ENCODE assay signal across 21 cellular contexts in genomic region chr13:101545521-101545920, GRCh38.
DNase-seq lines count a peak whose midpoint lies in the region; ATAC-seq and TF ChIP-seq lines count a peak whose summit lies in the region.
"Had no signal": no experiment of that assay in that cellular context is flagged by ENCODE, and none has a peak within 500 bp of the region (broad histone marks: within the 10 kb centered on the region; RNA-seq: fewer than 3 reads in every experiment).

No MANE protein-coding gene starts in this region.

- no peaks in the 10 kb centered on the region for H3K27me3 ChIP-seq in GM23248 (replicated peaks; ENCODE audit: insufficient read depth)
- H3K27me3 ChIP-seq in PC-9 (ENCODE audit: insufficient read depth, low read depth): no peaks in the 10 kb centered on the region
- no peaks in the 10 kb centered on the region for H3K27me3 ChIP-seq in brain microvascular endothelial cell (replicated peaks)
- H3K27me3 ChIP-seq in osteoblast (ENCODE audit: insufficient read depth, low read length): no peaks in the 10 kb centered on the region
- H3K27me3 ChIP-seq in spleen (replicated peaks in 1 of 7): no peaks in the 10 kb centered on the region
- H3K27me3 ChIP-seq: adrenal gland, BE2C, esophagus squamous epithelium, left lung had no signal

- TF ChIP-seq POLR2A in spleen (IDR thresholded peaks at IDR 0.05): no peak

- BruUV-seq in PC-9 (replicated peaks; lab: Mats Ljungman, UMichigan): no TSS peak

- 0 out of 2 replicates have a peak, but pooled peaks have one; percentile 26 for TF ChIP-seq CTCF in PC-9 (conservative IDR thresholded peaks at IDR 0.05)
- peak; percentile 59 for TF ChIP-seq CTCF in brain microvascular endothelial cell (IDR thresholded peaks at IDR 0.05; ENCODE audit: low read depth, low read length, missing control alignments)
- peak; percentile 35 for TF ChIP-seq CTCF in osteoblast (IDR thresholded peaks at IDR 0.05; ENCODE audit: extremely low read depth, low read depth, low read length)
- no peak for TF ChIP-seq CTCF in spleen (IDR thresholded peaks at IDR 0.05 in 8 of 11, conservative IDR thresholded peaks at IDR 0.05 in 3 of 11)

- H3K79me2 ChIP-seq in GM23248 (ENCODE audit: insufficient read depth) (peaks cover 95% of the 10 kb centered on the region), PC-9 (ENCODE audit: low read depth) (peaks cover 14% of the 10 kb centered on the region), osteoblast (ENCODE audit: insufficient read depth, low read length) (peaks cover 56% of the 10 kb centered on the region)

- H3K4me3 ChIP-seq in GM23248 (no peak overlapping the region), PC-9 (no peak overlapping the region), brain microvascular endothelial cell (ENCODE audit: low read depth, low read length) (no peak overlapping the region), osteoblast (ENCODE audit: insufficient read depth, low read length) (no peak overlapping the region), spleen (no peak overlapping the region)
- H3K4me3 ChIP-seq: adrenal gland, esophagus squamous epithelium, left lung had no signal

- H3K36me3 ChIP-seq in GM23248 (ENCODE audit: low read depth): no peaks in the 10 kb centered on the region
- H3K36me3 ChIP-seq in PC-9 (ENCODE audit: low read depth): no peaks in the 10 kb centered on the region
- no peaks in the 10 kb centered on the region for H3K36me3 ChIP-seq in brain microvascular endothelial cell (replicated peaks)
- H3K36me3 ChIP-seq in osteoblast (ENCODE audit: insufficient read depth, low read length): no peaks in the 10 kb centered on the region
- no peaks in the 10 kb centered on the region for H3K36me3 ChIP-seq in spleen
- H3K36me3 ChIP-seq: adrenal gland, BE2C, esophagus squamous epithelium, left lung had no signal

- H2AFZ ChIP-seq in GM23248 (no peak overlapping the region), PC-9 (no peak overlapping the region), osteoblast (ENCODE audit: low read length) (no peak overlapping the region)

- no peak overlapping the region for H3K27ac ChIP-seq in GM23248
- no peak overlapping the region for H3K27ac ChIP-seq in PC-9
- no peak overlapping the region for H3K27ac ChIP-seq in brain microvascular endothelial cell
- H3K27ac ChIP-seq in osteoblast (ENCODE audit: low read depth, low read length): no peak overlapping the region
- H3K27ac ChIP-seq in spleen: no peak overlapping the region
- H3K27ac ChIP-seq: adrenal gland, esophagus squamous epithelium, left lung had no signal

- H3F3A ChIP-seq in GM23248 (ENCODE audit: insufficient read depth) (peaks cover 8% of the 10 kb centered on the region; the same call in 1 of the 2 replicates), PC-9 (ENCODE audit: insufficient read depth, low read depth) (no peaks in the 10 kb centered on the region)

- CTCF ChIA-PET in PC-9 (lab: Charles Lee): interaction anchor here (0.7 kb wide), 1 partner anchor 129 kb away, joined by 3 read pairs; the partner anchor contains the start of gene NALCN

- DNase-seq in GM23248 (peak; percentile 46), PC-9 (no peak), brain microvascular endothelial cell (peak; percentile 32), osteoblast (ENCODE audit: insufficient read length, low spot score, missing footprints) (no peak), DMS53 (lab: John Stamatoyannopoulos, UW) (no peak), spleen (no peak), HuH-7.5 (ENCODE audit: low spot score) (no peak)
- DNase-seq: activated CD4-positive, alpha-beta memory T cell treated with anti-CD3 and anti-CD28 coated beads, Interleukin-2, amount 10 ng/mL, durations not matched to agents 7 days and 5 days; activated gamma-delta T cell; activated T-cell treated with anti-CD3 and anti-CD28 coated beads for 4 hours; adrenal gland; BE2C; effector memory CD4-positive, alpha-beta T cell; esophagus squamous epithelium; left lung; MM.1S; NCI-H146; NCI-H748 treated with DMSO at 0.1 percent for 48 hours; small intestine; stimulated activated CD4-positive, alpha-beta T cell treated with anti-CD3 and anti-CD28 coated beads, Interleukin-4, amount 100 ng/mL, for 24 hours had no signal

- H3K9me3 ChIP-seq in GM23248 (ENCODE audit: low read depth) (no peaks in the 10 kb centered on the region), PC-9 (ENCODE audit: insufficient read depth, low read depth) (0 out of 2 replicates have a peak, but pooled peaks cover 1% of the 10 kb centered on the region), osteoblast (ENCODE audit: low read depth, low read length) (no peaks in the 10 kb centered on the region), spleen (peaks cover 0 to 5% (median 0%) of the 10 kb centered on the region in 8 donors)
- H3K9me3 ChIP-seq: adrenal gland, BE2C, esophagus squamous epithelium had no signal

- H3K4me2 ChIP-seq in GM23248 (ENCODE audit: unreplicated experiment): no peak overlapping the region
- no peak overlapping the region for H3K4me2 ChIP-seq in PC-9
- no peak overlapping the region for H3K4me2 ChIP-seq in osteoblast (ENCODE audit: insufficient read depth, low read length)

- no peaks in the 10 kb centered on the region for H3K9me2 ChIP-seq in GM23248 (ENCODE audit: insufficient read depth)
- H3K9me2 ChIP-seq in PC-9 (ENCODE audit: insufficient read depth): no peaks in the 10 kb centered on the region

- H3K4me1 ChIP-seq in GM23248 (ENCODE audit: insufficient read depth): 0 out of 2 replicates have a peak, but pooled peaks cover 7% of the 10 kb centered on the region
- H3K4me1 ChIP-seq in PC-9 (replicated peaks; ENCODE audit: insufficient read depth): no peaks in the 10 kb centered on the region
- peaks cover 7% of the 10 kb centered on the region for H3K4me1 ChIP-seq in osteoblast (ENCODE audit: insufficient read depth, low read length)
- H3K4me1 ChIP-seq in spleen: no peaks in the 10 kb centered on the region
- H3K4me1 ChIP-seq: adrenal gland, BE2C, esophagus squamous epithelium, left lung had no signal

- POLR2A ChIA-PET in PC-9 (lab: Charles Lee; ENCODE audit: unreplicated experiment): no interaction called here

- H3K9ac ChIP-seq in GM23248: no peak overlapping the region

- no peak for ATAC-seq in GM21526 (IDR thresholded peaks at IDR 0.05; ENCODE audit: low FRiP score, unreplicated experiment)
- ATAC-seq: left lung had no signal

- in situ Hi-C loops in GM23248 (cut with MboI) (no loop called here), brain microvascular endothelial cell (cut with HindIII; ENCODE audit: low pct_ligation_motif_present, low sequenced_read_pairs) (no loop called here)

- H4K20me1 ChIP-seq in GM23248 (ENCODE audit: insufficient read depth) (no peaks in the 10 kb centered on the region), PC-9 (ENCODE audit: insufficient read depth) (no peaks in the 10 kb centered on the region), osteoblast (ENCODE audit: insufficient read depth, low read length) (peaks cover 12% of the 10 kb centered on the region)

- WGBS in GM23248 (ENCODE audit: low coverage in 1 of 2, low lambda C conversion rate in 2 of 2, missing lambda C conversion rate in 2 of 2), 2 experiments: 91 to 93% methylated on average over 1 of the region's 1 CpG
- WGBS in spleen, 5 donors: 51 to 73% (median 58%) methylated on average over 1 of the region's 1 CpG

- intact Hi-C loops in PC-9 (cut with micrococcal nuclease; ENCODE audit: unreplicated experiment) (no loop called here), spleen (cut with DNase I; ENCODE audit: low total_unique reads) (no loop called here)

Comparison
In these comparisons a context has a peak if more than half of its experiments do, and no peak if none do; other contexts are left out.
1. DNase-seq: peak in GM23248 (single experiment) and brain microvascular endothelial cell (single experiment); none in PC-9 (0 of 2), osteoblast (single experiment), DMS53 (single experiment), spleen (single experiment) and HuH-7.5 (single experiment).
2. CTCF ChIP-seq: peak in PC-9 (single experiment), brain microvascular endothelial cell (single experiment) and osteoblast (single experiment); none in spleen (0 of 11).